In the genomic region with DNA sequence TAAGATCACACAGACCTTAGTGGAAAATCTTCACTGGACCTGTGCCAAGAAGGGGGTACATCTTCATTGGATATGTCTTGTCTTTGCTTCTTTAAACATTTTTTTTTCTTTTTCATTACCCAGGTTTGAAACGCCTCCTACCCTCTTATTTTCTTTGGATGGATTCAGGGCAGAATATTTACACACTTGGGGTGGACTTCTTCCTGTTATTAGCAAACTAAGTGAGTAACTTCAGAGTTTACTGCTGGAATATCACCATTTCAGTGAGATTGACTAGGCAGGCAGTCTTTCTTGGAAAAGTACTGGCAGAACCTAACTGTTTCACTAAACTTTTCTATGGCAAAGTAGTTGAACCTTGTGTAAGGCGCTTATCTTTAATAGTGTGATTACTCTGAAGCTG, we compare ENCODE assay signal across 1 cellular context.
TF ChIP-seq lines count a peak whose summit lies in the region.

No MANE protein-coding gene starts in this region.

TF ChIP-seq in HepG2, 621 proteins besides CTCF, POLR2A, EP300 and RAD21 (continued from another document):
- TF ChIP-seq, protein P1, sequence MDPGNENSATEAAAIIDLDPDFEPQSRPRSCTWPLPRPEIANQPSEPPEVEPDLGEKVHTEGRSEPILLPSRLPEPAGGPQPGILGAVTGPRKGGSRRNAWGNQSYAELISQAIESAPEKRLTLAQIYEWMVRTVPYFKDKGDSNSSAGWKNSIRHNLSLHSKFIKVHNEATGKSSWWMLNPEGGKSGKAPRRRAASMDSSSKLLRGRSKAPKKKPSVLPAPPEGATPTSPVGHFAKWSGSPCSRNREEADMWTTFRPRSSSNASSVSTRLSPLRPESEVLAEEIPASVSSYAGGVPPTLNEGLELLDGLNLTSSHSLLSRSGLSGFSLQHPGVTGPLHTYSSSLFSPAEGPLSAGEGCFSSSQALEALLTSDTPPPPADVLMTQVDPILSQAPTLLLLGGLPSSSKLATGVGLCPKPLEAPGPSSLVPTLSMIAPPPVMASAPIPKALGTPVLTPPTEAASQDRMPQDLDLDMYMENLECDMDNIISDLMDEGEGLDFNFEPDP (CRISPR knock-in tag; conservative IDR thresholded peaks at IDR 0.05), result 0 out of 2 replicates have a peak, but pooled peaks have one; percentile 14
- TF ChIP-seq RBFOX2 (IDR thresholded peaks at IDR 0.05; ENCODE audit: low read depth, low read length), result peak; percentile 41; the same call in 1 of the 2 replicates
